21 cellular contexts compared by ENCODE assay signal in genomic region chr2:196322963-196323810, GRCh38.
A peak's percentile ranks its signal among the peaks of the same experiment; 100 is the strongest.
DNase-seq lines count a peak whose midpoint lies in the region; ATAC-seq and TF ChIP-seq lines count a peak whose summit lies in the region.
"Had no signal": no experiment of that assay in that cellular context is flagged by ENCODE, and none has a peak within 500 bp of the region (broad histone marks: within the 10 kb centered on the region; RNA-seq: fewer than 3 reads in every experiment).

No MANE protein-coding gene starts in this region.

- H3K4me3 ChIP-seq in GM23338 (no peak overlapping the region), fibroblast of pulmonary artery (replicated peaks; ENCODE audit: low read depth, low read length) (no peak overlapping the region)
- H3K4me3 ChIP-seq: sigmoid colon, thoracic aorta had no signal

- no peak overlapping the region for H3K4me3 Mint-ChIP-seq in GM23338
- H3K4me3 Mint-ChIP-seq: activated CD4-positive, alpha-beta T cell treated with anti-CD3 and anti-CD28 coated beads for 36 hours; CD4-positive, alpha-beta T cell; central memory CD8-positive, alpha-beta T cell had no signal

- H2AFZ ChIP-seq in GM23338, result no peak overlapping the region

- peaks cover 11% of the 10 kb centered on the region for H3K4me1 ChIP-seq in GM23338 (ENCODE audit: insufficient read depth)
- H3K4me1 ChIP-seq: sigmoid colon had no signal

- no peak for TF ChIP-seq CTCF in GM23338 (conservative IDR thresholded peaks at IDR 0.05; ENCODE audit: low read depth in 2 of 2)
- no peak for TF ChIP-seq CTCF in fibroblast of pulmonary artery (IDR thresholded peaks at IDR 0.05; ENCODE audit: low read length, missing control alignments)

- peaks cover 3% of the 10 kb centered on the region for H3K27me3 Mint-ChIP-seq in GM23338 (ENCODE audit: insufficient read depth, low read depth, poor library complexity)
- H3K27me3 Mint-ChIP-seq: CD4-positive, alpha-beta T cell had no signal

- no peaks in the 10 kb centered on the region for H3K9me3 Mint-ChIP-seq in GM23338
- H3K9me3 Mint-ChIP-seq: CD4-positive, alpha-beta T cell; central memory CD8-positive, alpha-beta T cell had no signal

- H3K36me3 Mint-ChIP-seq in GM23338 (ENCODE audit: low read depth), result no peaks in the 10 kb centered on the region

- H3K4me2 ChIP-seq in GM23338, result no peak overlapping the region

- H4K20me1 ChIP-seq in GM23338 (replicated peaks; ENCODE audit: insufficient read depth), result no peaks in the 10 kb centered on the region

- DNase-seq in GM23338 (ENCODE audit: low spot score), result no peak
- peak; percentile 71 for DNase-seq in fibroblast of pulmonary artery (ENCODE audit: low read depth)
- no peak for DNase-seq in anterior cingulate cortex (lab: John Stamatoyannopoulos, UW)
- no peak for DNase-seq in posterior cingulate gyrus
- DNase-seq: activated CD4-positive, alpha-beta T cell treated with anti-CD3 and anti-CD28 coated beads for 36 hours; activated CD8-positive, alpha-beta memory T cell treated with anti-CD3 and anti-CD28 coated beads, Interleukin-2, amount 50 U/mL, for 4 hours; activated naive CD4-positive, alpha-beta T cell treated with anti-CD3 and anti-CD28 coated beads, Interleukin-2, amount 50 U/mL, for 16 hours; CD4-positive, alpha-beta T cell; islet precursor cell; NCI-H1048; NCI-H2171 treated with DMSO at 0.1 percent for 48 hours; SHP77 treated with DMSO at 0.1 percent for 48 hours; sigmoid colon; stimulated activated CD4-positive, alpha-beta T cell treated with anti-CD3 and anti-CD28 coated beads, Interleukin-4, amount 100 ng/mL, for 24 hours; T1000 had no signal

- no peak for ATAC-seq in GM23338
- peak; percentile 75 for ATAC-seq in SK-N-SH treated with all-trans-retinoic acid at 6 μM for 48 hours
- ATAC-seq in GM18907 (IDR thresholded peaks at IDR 0.05; ENCODE audit: unreplicated experiment), result no peak
- no peak for ATAC-seq in HG02798 (IDR thresholded peaks at IDR 0.05; ENCODE audit: poor library complexity, unreplicated experiment)
- ATAC-seq: activated CD4-positive, alpha-beta T cell treated with anti-CD3 and anti-CD28 coated beads for 36 hours had no signal

- H3K27ac ChIP-seq in GM23338 (ENCODE audit: low read depth), result no peak overlapping the region
- H3K27ac ChIP-seq: neutrophil, sigmoid colon, thoracic aorta had no signal

- peaks cover 8% of the 10 kb centered on the region for H3K4me1 Mint-ChIP-seq in GM23338
- H3K4me1 Mint-ChIP-seq: activated CD4-positive, alpha-beta T cell treated with anti-CD3 and anti-CD28 coated beads for 36 hours; central memory CD8-positive, alpha-beta T cell had no signal

- no peaks in the 10 kb centered on the region for H3K36me3 ChIP-seq in GM23338 (ENCODE audit: insufficient read depth)
- H3K36me3 ChIP-seq: neutrophil, sigmoid colon, thoracic aorta had no signal

- H3K9me2 ChIP-seq in GM23338 (ENCODE audit: insufficient read depth), result no peaks in the 10 kb centered on the region

- H3K27ac Mint-ChIP-seq in GM23338, result peak overlapping the region; percentile 50; the same call in 1 of the 2 replicates
- H3K27ac Mint-ChIP-seq: activated CD4-positive, alpha-beta T cell treated with anti-CD3 and anti-CD28 coated beads for 36 hours; CD4-positive, alpha-beta T cell had no signal

- H3K27me3 ChIP-seq in GM23338 (ENCODE audit: insufficient read depth), result no peaks in the 10 kb centered on the region
- H3K27me3 ChIP-seq: neutrophil, sigmoid colon had no signal

- intact Hi-C loops in posterior cingulate gyrus (cut with DNase I), result no loop called here

- no peaks in the 10 kb centered on the region for H3K79me2 ChIP-seq in GM23338 (replicated peaks; ENCODE audit: insufficient read depth)

- H3F3A ChIP-seq in GM23338 (replicated peaks; ENCODE audit: low read depth), result no peaks in the 10 kb centered on the region

TF ChIP-seq in GM23338, 12 proteins besides CTCF, POLR2A, EP300 and RAD21 (continues in another document):
- TF ChIP-seq ETS1 (IDR thresholded peaks at IDR 0.05), result no peak
- TF ChIP-seq REST (IDR thresholded peaks at IDR 0.05; ENCODE audit: unreplicated experiment), result no peak
- TF ChIP-seq CREB1 (CRISPR knock-in tag; IDR thresholded peaks at IDR 0.05; ENCODE audit: low read depth), result no peak

TF ChIP-seq in SK-N-SH treated with all-trans-retinoic acid at 6 μM for 48 hours, 23 proteins besides CTCF, POLR2A, EP300 and RAD21:
- no peak for TF ChIP-seq GLIS3 (CRISPR knock-in tag; IDR thresholded peaks at IDR 0.05)
- TF ChIP-seq ISL1 (CRISPR knock-in tag; IDR thresholded peaks at IDR 0.05), result peak; percentile 68
- no peak for TF ChIP-seq SNAI2 (CRISPR knock-in tag; IDR thresholded peaks at IDR 0.05)
TF ChIP-seq in SK-N-SH treated with all-trans-retinoic acid at 6 μM for 48 hours: peak in this region for 1.
